ENCODE assay signal across 8 cellular contexts in the genomic region with DNA sequence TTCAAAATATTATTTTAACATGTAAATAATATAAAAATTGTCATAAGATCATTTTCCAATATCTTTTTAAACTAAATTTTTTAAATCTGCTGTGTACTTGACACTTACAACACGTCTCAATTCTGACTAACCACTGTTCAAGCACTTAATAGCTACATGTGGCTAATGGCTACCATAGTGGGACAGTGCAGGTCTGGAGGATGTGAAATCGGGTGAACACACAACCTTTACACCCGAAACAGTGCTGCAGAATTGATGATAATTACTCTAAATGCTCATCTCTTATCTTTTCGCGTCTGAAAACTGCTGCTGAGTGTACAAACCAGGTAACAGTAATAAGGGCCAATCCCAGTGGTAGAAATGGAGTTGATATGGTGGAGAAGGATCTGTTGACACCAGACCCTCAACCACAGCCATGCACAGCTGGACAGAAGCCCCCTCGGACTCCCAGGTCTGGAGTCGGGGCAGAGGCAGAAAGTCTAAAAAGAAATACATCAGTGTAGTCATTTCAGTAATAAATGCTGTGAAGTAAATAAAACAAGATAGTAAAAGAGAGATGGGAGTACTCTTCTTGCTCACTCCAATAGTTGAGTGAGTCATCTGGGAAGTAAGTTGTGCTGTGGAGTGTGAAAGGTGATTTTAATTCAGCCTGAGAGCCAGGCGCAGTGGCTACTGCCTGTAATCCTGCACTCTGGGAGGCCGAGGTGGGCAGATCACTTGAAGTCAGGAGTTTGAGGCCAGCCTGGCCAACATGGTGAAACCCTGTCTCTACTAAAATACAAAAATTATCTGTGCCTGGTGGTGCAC.
A peak's percentile ranks its signal among the peaks of the same experiment; 100 is the strongest.
DNase-seq lines count a peak whose midpoint lies in the region; ATAC-seq lines count a peak whose summit lies in the region.

No MANE protein-coding gene starts in this region.

- H3K27ac Mint-ChIP-seq in T-helper 1 cell treated with Interleukin-12 subunit alpha and Interleukin-12 subunit beta and Interleukin-4 antibody, amounts not matched to agents 30 μg/mL and 1 μg/mL, for 36 hours = peak overlapping the region; percentile 53

- ATAC-seq in GM18868 (IDR thresholded peaks at IDR 0.05; ENCODE audit: unreplicated experiment) = peak; percentile 97
- ATAC-seq in HG02678 (IDR thresholded peaks at IDR 0.05; ENCODE audit: unreplicated experiment) = peak; percentile 91

- H2AK5ac ChIP-seq in trophoblast cell (ENCODE audit: low read length) = no peak overlapping the region

- peaks cover 15 to 34% of the 10 kb centered on the region in 2 experiments for H3K36me3 ChIP-seq in trophoblast cell (ENCODE audit: control insufficient read depth in 1 of 2, insufficient read depth in 2 of 2, low read length in 2 of 2)

- H4K8ac ChIP-seq in trophoblast cell (ENCODE audit: low read depth, low read length) = no peak overlapping the region

- no peak overlapping the region for H4K12ac ChIP-seq in trophoblast cell (ENCODE audit: low read depth, low read length)

- peaks cover 13% of the 10 kb centered on the region for H3K4me1 Mint-ChIP-seq in T-helper 1 cell treated with Interleukin-12 subunit alpha and Interleukin-12 subunit beta and Interleukin-4 antibody, amounts not matched to agents 30 μg/mL and 1 μg/mL, for 36 hours (ENCODE audit: low read depth)

- H3K79me2 ChIP-seq in trophoblast cell (ENCODE audit: control insufficient read depth, insufficient read depth, low read length, poor library complexity) = peaks cover 10% of the 10 kb centered on the region

- no peak overlapping the region for H3K4me3 ChIP-seq in trophoblast cell (ENCODE audit: low read depth, low read length)

- WGBS in trophoblast cell (ENCODE audit: extremely low coverage, insufficient coverage, insufficient read length) = no CpG with 5 or more reads among the region's 9 CpGs

- H3K14ac ChIP-seq in trophoblast cell (ENCODE audit: low read length) = no peak overlapping the region

- H4K91ac ChIP-seq in trophoblast cell (ENCODE audit: low read depth, low read length) = no peak overlapping the region

- H3K9me3 ChIP-seq in trophoblast cell (ENCODE audit: insufficient read depth, low read depth, low read length) = no peaks in the 10 kb centered on the region

- H2AFZ ChIP-seq in trophoblast cell (ENCODE audit: insufficient read depth, low read length, poor library complexity) = no peak overlapping the region

- no peak overlapping the region for H3K9ac ChIP-seq in trophoblast cell (ENCODE audit: low read length)

- no peaks in the 10 kb centered on the region for H3K27me3 ChIP-seq in trophoblast cell (ENCODE audit: insufficient read depth, low read length)

- DNase-seq in trophoblast cell = no peak
- no peak for DNase-seq in effector CD4-positive, alpha-beta T cell
- no peak for DNase-seq in AG20443 (ENCODE audit: low spot score)
- no peak for DNase-seq in SKM-1 treated with dmso at 0.1 percent for 144 hours (lab: John Stamatoyannopoulos, UW; ENCODE audit: unreplicated experiment)
- no peak for DNase-seq in NK-92 (lab: John Stamatoyannopoulos, UW; ENCODE audit: unreplicated experiment)

- peaks cover 5% of the 10 kb centered on the region for H3K36me3 Mint-ChIP-seq in T-helper 1 cell treated with Interleukin-12 subunit alpha and Interleukin-12 subunit beta and Interleukin-4 antibody, amounts not matched to agents 30 μg/mL and 1 μg/mL, for 36 hours (ENCODE audit: low read depth)

- H3K9me3 Mint-ChIP-seq in T-helper 1 cell treated with Interleukin-12 subunit alpha and Interleukin-12 subunit beta and Interleukin-4 antibody, amounts not matched to agents 30 μg/mL and 1 μg/mL, for 36 hours = no peaks in the 10 kb centered on the region

- H3K23ac ChIP-seq in trophoblast cell (ENCODE audit: low read length) = no peak overlapping the region

- peaks cover 6 to 13% of the 10 kb centered on the region in 2 experiments for H3K4me1 ChIP-seq in trophoblast cell (ENCODE audit: control insufficient read depth in 1 of 2, insufficient read depth in 2 of 2, low read length in 2 of 2)

- H3K4me3 Mint-ChIP-seq in T-helper 1 cell treated with Interleukin-12 subunit alpha and Interleukin-12 subunit beta and Interleukin-4 antibody, amounts not matched to agents 30 μg/mL and 1 μg/mL, for 36 hours = peak overlapping the region; percentile 45

- H2BK120ac ChIP-seq in trophoblast cell (ENCODE audit: insufficient read depth, low read length, poor library complexity) = no peak overlapping the region

- no peaks in the 10 kb centered on the region for H3K27me3 Mint-ChIP-seq in T-helper 1 cell treated with Interleukin-12 subunit alpha and Interleukin-12 subunit beta and Interleukin-4 antibody, amounts not matched to agents 30 μg/mL and 1 μg/mL, for 36 hours (ENCODE audit: low read depth)

- H3K79me1 ChIP-seq in trophoblast cell (ENCODE audit: low read length) = no peaks in the 10 kb centered on the region

- no peak overlapping the region for H2BK12ac ChIP-seq in trophoblast cell (ENCODE audit: low read length)

- H3K18ac ChIP-seq in trophoblast cell (ENCODE audit: low read length) = no peak overlapping the region

- H3K4me2 ChIP-seq in trophoblast cell (ENCODE audit: low read length) = no peak overlapping the region

- H2BK5ac ChIP-seq in trophoblast cell (ENCODE audit: low read depth, low read length, poor library complexity) = no peak overlapping the region

- H3K4ac ChIP-seq in trophoblast cell (ENCODE audit: low read depth, low read length) = peak overlapping the region; percentile 67

- H3K27ac ChIP-seq in trophoblast cell (ENCODE audit: low read depth, low read length) = no peak overlapping the region
